ENCODE assay signal across 10 cellular contexts in the genomic region with DNA sequence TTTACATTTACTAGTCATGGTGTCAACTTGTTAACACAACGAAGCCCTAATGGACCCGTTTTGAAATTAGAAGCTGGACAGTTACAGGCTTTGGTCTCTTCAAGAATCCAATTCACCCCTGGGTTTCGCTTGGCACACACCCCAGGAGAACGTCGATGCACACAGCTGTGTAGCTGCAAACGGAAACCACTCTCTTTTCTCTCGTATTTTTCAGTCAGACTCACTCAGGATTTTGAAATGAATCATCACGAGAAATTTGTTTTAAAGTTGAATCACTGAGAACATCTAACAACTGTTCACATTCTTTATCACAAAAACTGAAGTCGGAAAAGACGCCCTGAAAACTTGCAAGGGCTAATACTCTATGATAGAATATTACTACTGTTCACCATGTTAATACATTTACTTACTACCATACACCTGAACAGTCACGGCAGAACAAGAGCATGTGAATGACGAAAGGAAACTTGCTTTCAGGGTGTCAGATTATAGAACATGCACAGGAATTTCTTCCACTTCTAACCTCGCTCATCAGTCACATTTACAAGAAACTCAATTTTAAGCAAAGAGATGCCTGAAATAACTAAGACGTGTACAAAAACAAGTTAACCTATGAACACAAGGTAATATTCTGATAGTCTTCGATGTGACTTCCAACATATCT. TPM values are rescaled to one million over a fixed set of nuclear protein-coding genes. Genes with fewer than 3 reads are reported as not detected.
DNase-seq lines count a peak whose midpoint lies in the region; ATAC-seq and TF ChIP-seq lines count a peak whose summit lies in the region.
"Had no signal": no experiment of that assay in that cellular context is flagged by ENCODE, and none has a peak within 500 bp of the region (broad histone marks: within the 10 kb centered on the region; RNA-seq: fewer than 3 reads in every experiment).

No MANE protein-coding gene starts in this region.

- DNase-seq in stimulated activated CD4-positive, alpha-beta T cell treated with anti-CD3 and anti-CD28 coated beads, Interleukin-15, amount 100 ng/mL, for 24 hours, result peak; percentile 29
- DNase-seq in stimulated activated CD4-positive, alpha-beta T cell treated with anti-CD3 and anti-CD28 coated beads, Interleukin-4, amount 100 ng/mL, for 24 hours, result no peak
- DNase-seq in SJSA1 (ENCODE audit: low read depth in 1 of 2, low spot score in 2 of 2) (peak in 1 of 2 experiments; percentile 55), cardiac septum (ENCODE audit: low spot score) (peak; percentile 69), vagina (ENCODE audit: extremely low spot score in 2 of 2) (no peak), nephron progenitor cell (no peak), NCI-H446 treated with DMSO at 0.1 percent for 48 hours (lab: John Stamatoyannopoulos, UW) (no peak)
- DNase-seq: GOT3; stimulated activated CD4-positive, alpha-beta T cell treated with anti-CD3 and anti-CD28 coated beads, Interleukin-4, amount 100 ng/mL, for 1 hour had no signal

- H3K36me3 Mint-ChIP-seq in nephron progenitor cell (ENCODE audit: low read depth), result peaks cover 75% of the 10 kb centered on the region

- H3K36me3 ChIP-seq in SJSA1 (no peaks in the 10 kb centered on the region), vagina (no peaks in the 10 kb centered on the region)

- TF ChIP-seq POLR2A in vagina (IDR thresholded peaks at IDR 0.05), result no peak

- H3K9me3 Mint-ChIP-seq in nephron progenitor cell, result no peaks in the 10 kb centered on the region

- H3K27ac Mint-ChIP-seq in nephron progenitor cell, result no peak overlapping the region

- H3K9me3 ChIP-seq in SJSA1 (replicated peaks), result no peaks in the 10 kb centered on the region
- H3K9me3 ChIP-seq in vagina, result no peaks in the 10 kb centered on the region

- H3K4me3 ChIP-seq in SJSA1 (no peak overlapping the region), vagina (no peak overlapping the region)

- H3K27ac ChIP-seq in SJSA1 (peak overlapping the region; percentile 52), vagina (peak overlapping the region; percentile 46)

- peaks cover 51% of the 10 kb centered on the region for H3K4me1 Mint-ChIP-seq in nephron progenitor cell

- no peak for ATAC-seq in GM18498 (IDR thresholded peaks at IDR 0.05; ENCODE audit: unreplicated experiment)

- no peak overlapping the region for H3K4me3 Mint-ChIP-seq in nephron progenitor cell

- H3K27me3 Mint-ChIP-seq in nephron progenitor cell (ENCODE audit: low read depth, poor library complexity), result peaks cover 7% of the 10 kb centered on the region

- H3K4me1 ChIP-seq in SJSA1 (replicated peaks) (peaks cover 21% of the 10 kb centered on the region), vagina (peaks cover 10% of the 10 kb centered on the region)

- intact Hi-C loops in cardiac septum (cut with DNase I) (no loop called here), vagina (cut with DNase I) (no loop called here)

- H3K27me3 ChIP-seq in SJSA1 (replicated peaks) (no peaks in the 10 kb centered on the region), vagina (no peaks in the 10 kb centered on the region)

- TF ChIP-seq CTCF in vagina (IDR thresholded peaks at IDR 0.05) (no peak), nephron progenitor cell (IDR thresholded peaks at IDR 0.05) (no peak)

RNA-seq across cellular contexts. Expression of gene PNMA8A, which starts 4.7 kb away (rescaled TPM):
- total RNA-seq in SJSA1 (2014; rRNA removed; shearing (Covaris generic)), result 7.6 and 8.1 TPM in 2 replicates
- 11.1 TPM for total RNA-seq in cardiac septum
- 1.5 TPM for total RNA-seq in vagina

RNA-seq across cellular contexts. Expression of gene PNMA8B, which starts 29.0 kb away (rescaled TPM):
- not detected in 2 replicates for total RNA-seq in SJSA1 (2014; rRNA removed; shearing (Covaris generic))
- total RNA-seq in cardiac septum (0.75 TPM), vagina (2.7 TPM)

RNA-seq across cellular contexts. Expression of gene PNMA8C, which starts 37.9 kb away (rescaled TPM):
- not detected in 2 replicates for total RNA-seq in SJSA1 (2014; rRNA removed; shearing (Covaris generic))
- total RNA-seq in cardiac septum (0.16 TPM), vagina (0.25 TPM)

RNA-seq across cellular contexts. Expression of gene CCDC8, which starts 53.3 kb away (rescaled TPM):
- 12.5 and 18.6 TPM in 2 replicates for total RNA-seq in SJSA1 (2014; rRNA removed; shearing (Covaris generic))
- total RNA-seq in cardiac septum (34.2 TPM), vagina (7.4 TPM)

Comparison
In these comparisons a context has a peak if more than half of its experiments do, and no peak if none do; other contexts are left out.
1. DNase-seq: peak in stimulated activated CD4-positive, alpha-beta T cell treated with anti-CD3 and anti-CD28 coated beads, Interleukin-15, amount 100 ng/mL, for 24 hours (single experiment) and cardiac septum (single experiment); none in stimulated activated CD4-positive, alpha-beta T cell treated with anti-CD3 and anti-CD28 coated beads, Interleukin-4, amount 100 ng/mL, for 24 hours (single experiment), vagina (0 of 2), nephron progenitor cell (single experiment) and NCI-H446 treated with DMSO at 0.1 percent for 48 hours (single experiment).